Comparison of ENCODE assay signal across 2 cellular contexts in genomic region chr13:99304541-99304940, GRCh38.
TF ChIP-seq lines count a peak whose summit lies in the region.

No MANE protein-coding gene starts in this region.

TF ChIP-seq in GM23338, 12 proteins besides CTCF, POLR2A, EP300 and RAD21:
- TF ChIP-seq, protein P1, sequence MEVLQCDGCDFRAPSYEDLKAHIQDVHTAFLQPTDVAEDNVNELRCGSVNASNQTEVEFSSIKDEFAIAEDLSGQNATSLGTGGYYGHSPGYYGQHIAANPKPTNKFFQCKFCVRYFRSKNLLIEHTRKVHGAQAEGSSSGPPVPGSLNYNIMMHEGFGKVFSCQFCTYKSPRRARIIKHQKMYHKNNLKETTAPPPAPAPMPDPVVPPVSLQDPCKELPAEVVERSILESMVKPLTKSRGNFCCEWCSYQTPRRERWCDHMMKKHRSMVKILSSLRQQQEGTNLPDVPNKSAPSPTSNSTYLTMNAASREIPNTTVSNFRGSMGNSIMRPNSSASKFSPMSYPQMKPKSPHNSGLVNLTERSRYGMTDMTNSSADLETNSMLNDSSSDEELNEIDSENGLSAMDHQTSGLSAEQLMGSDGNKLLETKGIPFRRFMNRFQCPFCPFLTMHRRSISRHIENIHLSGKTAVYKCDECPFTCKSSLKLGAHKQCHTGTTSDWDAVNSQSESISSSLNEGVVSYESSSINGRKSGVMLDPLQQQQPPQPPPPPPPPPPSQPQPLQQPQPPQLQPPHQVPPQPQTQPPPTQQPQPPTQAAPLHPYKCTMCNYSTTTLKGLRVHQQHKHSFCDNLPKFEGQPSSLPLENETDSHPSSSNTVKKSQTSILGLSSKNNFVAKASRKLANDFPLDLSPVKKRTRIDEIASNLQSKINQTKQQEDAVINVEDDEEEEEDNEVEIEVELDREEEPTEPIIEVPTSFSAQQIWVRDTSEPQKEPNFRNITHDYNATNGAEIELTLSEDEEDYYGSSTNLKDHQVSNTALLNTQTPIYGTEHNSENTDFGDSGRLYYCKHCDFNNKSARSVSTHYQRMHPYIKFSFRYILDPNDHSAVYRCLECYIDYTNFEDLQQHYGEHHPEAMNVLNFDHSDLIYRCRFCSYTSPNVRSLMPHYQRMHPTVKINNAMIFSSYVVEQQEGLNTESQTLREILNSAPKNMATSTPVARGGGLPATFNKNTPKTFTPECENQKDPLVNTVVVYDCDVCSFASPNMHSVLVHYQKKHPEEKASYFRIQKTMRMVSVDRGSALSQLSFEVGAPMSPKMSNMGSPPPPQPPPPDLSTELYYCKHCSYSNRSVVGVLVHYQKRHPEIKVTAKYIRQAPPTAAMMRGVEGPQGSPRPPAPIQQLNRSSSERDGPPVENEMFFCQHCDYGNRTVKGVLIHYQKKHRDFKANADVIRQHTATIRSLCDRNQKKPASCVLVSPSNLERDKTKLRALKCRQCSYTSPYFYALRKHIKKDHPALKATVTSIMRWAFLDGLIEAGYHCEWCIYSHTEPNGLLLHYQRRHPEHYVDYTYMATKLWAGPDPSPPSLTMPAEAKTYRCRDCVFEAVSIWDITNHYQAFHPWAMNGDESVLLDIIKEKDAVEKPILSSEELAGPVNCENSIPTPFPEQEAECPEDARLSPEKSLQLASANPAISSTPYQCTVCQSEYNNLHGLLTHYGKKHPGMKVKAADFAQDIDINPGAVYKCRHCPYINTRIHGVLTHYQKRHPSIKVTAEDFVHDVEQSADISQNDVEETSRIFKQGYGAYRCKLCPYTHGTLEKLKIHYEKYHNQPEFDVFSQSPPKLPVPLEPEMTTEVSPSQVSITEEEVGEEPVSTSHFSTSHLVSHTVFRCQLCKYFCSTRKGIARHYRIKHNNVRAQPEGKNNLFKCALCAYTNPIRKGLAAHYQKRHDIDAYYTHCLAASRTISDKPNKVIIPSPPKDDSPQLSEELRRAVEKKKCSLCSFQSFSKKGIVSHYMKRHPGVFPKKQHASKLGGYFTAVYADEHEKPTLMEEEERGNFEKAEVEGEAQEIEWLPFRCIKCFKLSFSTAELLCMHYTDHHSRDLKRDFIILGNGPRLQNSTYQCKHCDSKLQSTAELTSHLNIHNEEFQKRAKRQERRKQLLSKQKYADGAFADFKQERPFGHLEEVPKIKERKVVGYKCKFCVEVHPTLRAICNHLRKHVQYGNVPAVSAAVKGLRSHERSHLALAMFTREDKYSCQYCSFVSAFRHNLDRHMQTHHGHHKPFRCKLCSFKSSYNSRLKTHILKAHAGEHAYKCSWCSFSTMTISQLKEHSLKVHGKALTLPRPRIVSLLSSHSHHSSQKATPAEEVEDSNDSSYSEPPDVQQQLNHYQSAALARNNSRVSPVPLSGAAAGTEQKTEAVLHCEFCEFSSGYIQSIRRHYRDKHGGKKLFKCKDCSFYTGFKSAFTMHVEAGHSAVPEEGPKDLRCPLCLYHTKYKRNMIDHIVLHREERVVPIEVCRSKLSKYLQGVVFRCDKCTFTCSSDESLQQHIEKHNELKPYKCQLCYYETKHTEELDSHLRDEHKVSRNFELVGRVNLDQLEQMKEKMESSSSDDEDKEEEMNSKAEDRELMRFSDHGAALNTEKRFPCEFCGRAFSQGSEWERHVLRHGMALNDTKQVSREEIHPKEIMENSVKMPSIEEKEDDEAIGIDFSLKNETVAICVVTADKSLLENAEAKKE (CRISPR knock-in tag; IDR thresholded peaks at IDR 0.05) = no peak
- no peak for TF ChIP-seq CREB1 (CRISPR knock-in tag; IDR thresholded peaks at IDR 0.05; ENCODE audit: low read depth)
- TF ChIP-seq POLR2AphosphoS5 (IDR thresholded peaks at IDR 0.05; ENCODE audit: low read depth) = no peak
- no peak for TF ChIP-seq ZNF331 (CRISPR knock-in tag; IDR thresholded peaks at IDR 0.05; ENCODE audit: low read depth)
- no peak for TF ChIP-seq EZH2phosphoT487 (IDR thresholded peaks at IDR 0.05; ENCODE audit: unreplicated experiment)
- TF ChIP-seq ZNF114 (CRISPR knock-in tag; IDR thresholded peaks at IDR 0.05) = no peak
- TF ChIP-seq, protein P2, sequence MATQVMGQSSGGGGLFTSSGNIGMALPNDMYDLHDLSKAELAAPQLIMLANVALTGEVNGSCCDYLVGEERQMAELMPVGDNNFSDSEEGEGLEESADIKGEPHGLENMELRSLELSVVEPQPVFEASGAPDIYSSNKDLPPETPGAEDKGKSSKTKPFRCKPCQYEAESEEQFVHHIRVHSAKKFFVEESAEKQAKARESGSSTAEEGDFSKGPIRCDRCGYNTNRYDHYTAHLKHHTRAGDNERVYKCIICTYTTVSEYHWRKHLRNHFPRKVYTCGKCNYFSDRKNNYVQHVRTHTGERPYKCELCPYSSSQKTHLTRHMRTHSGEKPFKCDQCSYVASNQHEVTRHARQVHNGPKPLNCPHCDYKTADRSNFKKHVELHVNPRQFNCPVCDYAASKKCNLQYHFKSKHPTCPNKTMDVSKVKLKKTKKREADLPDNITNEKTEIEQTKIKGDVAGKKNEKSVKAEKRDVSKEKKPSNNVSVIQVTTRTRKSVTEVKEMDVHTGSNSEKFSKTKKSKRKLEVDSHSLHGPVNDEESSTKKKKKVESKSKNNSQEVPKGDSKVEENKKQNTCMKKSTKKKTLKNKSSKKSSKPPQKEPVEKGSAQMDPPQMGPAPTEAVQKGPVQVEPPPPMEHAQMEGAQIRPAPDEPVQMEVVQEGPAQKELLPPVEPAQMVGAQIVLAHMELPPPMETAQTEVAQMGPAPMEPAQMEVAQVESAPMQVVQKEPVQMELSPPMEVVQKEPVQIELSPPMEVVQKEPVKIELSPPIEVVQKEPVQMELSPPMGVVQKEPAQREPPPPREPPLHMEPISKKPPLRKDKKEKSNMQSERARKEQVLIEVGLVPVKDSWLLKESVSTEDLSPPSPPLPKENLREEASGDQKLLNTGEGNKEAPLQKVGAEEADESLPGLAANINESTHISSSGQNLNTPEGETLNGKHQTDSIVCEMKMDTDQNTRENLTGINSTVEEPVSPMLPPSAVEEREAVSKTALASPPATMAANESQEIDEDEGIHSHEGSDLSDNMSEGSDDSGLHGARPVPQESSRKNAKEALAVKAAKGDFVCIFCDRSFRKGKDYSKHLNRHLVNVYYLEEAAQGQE (IDR thresholded peaks at IDR 0.05; ENCODE audit: unreplicated experiment) = no peak
- TF ChIP-seq EZH2 (IDR thresholded peaks at IDR 0.05; ENCODE audit: low read depth, unreplicated experiment) = no peak
- no peak for TF ChIP-seq NANOG (IDR thresholded peaks at IDR 0.05; ENCODE audit: borderline replicate concordance)
- no peak for TF ChIP-seq JUNB (IDR thresholded peaks at IDR 0.05; ENCODE audit: unreplicated experiment)
- TF ChIP-seq ETS1 (IDR thresholded peaks at IDR 0.05) = no peak

TF ChIP-seq in GM12878, 131 proteins besides CTCF, POLR2A, EP300 and RAD21:
- TF ChIP-seq BMI1 (IDR thresholded peaks at IDR 0.05; ENCODE audit: borderline replicate concordance) = 0 out of 2 replicates have a peak, but pooled peaks have one; percentile 17
- peak; percentile 16; the same call in 1 of the 2 replicates for TF ChIP-seq BACH1 (IDR thresholded peaks at IDR 0.05; ENCODE audit: borderline replicate concordance)
- no peak for TF ChIP-seq ZNF24 (IDR thresholded peaks at IDR 0.05)
- TF ChIP-seq TBL1XR1 (IDR thresholded peaks at IDR 0.05; ENCODE audit: low read depth, low read length) = no peak
- peak; percentile 32; the same call in 1 of the 2 replicates for TF ChIP-seq NFIC (IDR thresholded peaks at IDR 0.05; ENCODE audit: low read depth, low read length)
- TF ChIP-seq PML (IDR thresholded peaks at IDR 0.05; ENCODE audit: low read length) = 0 out of 2 replicates have a peak, but pooled peaks have one; percentile 19
- TF ChIP-seq SMC3 (IDR thresholded peaks at IDR 0.05; ENCODE audit: borderline replicate concordance, low read length) = no peak
- no peak for TF ChIP-seq MYC (IDR thresholded peaks at IDR 0.05; ENCODE audit: insufficient read depth, insufficient read length, insufficient replicate concordance, low read length, severe bottlenecking)
- no peak for TF ChIP-seq RB1 (IDR thresholded peaks at IDR 0.05; ENCODE audit: borderline replicate concordance)
- peak; percentile 18 for TF ChIP-seq SKIL (IDR thresholded peaks at IDR 0.05; ENCODE audit: low read depth, poor library complexity, severe bottlenecking)
- TF ChIP-seq IKZF2 (IDR thresholded peaks at IDR 0.05) = no peak
- TF ChIP-seq, protein P3, sequence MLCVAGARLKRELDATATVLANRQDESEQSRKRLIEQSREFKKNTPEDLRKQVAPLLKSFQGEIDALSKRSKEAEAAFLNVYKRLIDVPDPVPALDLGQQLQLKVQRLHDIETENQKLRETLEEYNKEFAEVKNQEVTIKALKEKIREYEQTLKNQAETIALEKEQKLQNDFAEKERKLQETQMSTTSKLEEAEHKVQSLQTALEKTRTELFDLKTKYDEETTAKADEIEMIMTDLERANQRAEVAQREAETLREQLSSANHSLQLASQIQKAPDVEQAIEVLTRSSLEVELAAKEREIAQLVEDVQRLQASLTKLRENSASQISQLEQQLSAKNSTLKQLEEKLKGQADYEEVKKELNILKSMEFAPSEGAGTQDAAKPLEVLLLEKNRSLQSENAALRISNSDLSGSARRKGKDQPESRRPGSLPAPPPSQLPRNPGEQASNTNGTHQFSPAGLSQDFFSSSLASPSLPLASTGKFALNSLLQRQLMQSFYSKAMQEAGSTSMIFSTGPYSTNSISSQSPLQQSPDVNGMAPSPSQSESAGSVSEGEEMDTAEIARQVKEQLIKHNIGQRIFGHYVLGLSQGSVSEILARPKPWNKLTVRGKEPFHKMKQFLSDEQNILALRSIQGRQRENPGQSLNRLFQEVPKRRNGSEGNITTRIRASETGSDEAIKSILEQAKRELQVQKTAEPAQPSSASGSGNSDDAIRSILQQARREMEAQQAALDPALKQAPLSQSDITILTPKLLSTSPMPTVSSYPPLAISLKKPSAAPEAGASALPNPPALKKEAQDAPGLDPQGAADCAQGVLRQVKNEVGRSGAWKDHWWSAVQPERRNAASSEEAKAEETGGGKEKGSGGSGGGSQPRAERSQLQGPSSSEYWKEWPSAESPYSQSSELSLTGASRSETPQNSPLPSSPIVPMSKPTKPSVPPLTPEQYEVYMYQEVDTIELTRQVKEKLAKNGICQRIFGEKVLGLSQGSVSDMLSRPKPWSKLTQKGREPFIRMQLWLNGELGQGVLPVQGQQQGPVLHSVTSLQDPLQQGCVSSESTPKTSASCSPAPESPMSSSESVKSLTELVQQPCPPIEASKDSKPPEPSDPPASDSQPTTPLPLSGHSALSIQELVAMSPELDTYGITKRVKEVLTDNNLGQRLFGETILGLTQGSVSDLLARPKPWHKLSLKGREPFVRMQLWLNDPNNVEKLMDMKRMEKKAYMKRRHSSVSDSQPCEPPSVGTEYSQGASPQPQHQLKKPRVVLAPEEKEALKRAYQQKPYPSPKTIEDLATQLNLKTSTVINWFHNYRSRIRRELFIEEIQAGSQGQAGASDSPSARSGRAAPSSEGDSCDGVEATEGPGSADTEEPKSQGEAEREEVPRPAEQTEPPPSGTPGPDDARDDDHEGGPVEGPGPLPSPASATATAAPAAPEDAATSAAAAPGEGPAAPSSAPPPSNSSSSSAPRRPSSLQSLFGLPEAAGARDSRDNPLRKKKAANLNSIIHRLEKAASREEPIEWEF (IDR thresholded peaks at IDR 0.05; ENCODE audit: insufficient replicate concordance, low read depth, low read length) = peak; percentile 45
- TF ChIP-seq TARDBP (IDR thresholded peaks at IDR 0.05; ENCODE audit: borderline replicate concordance) = no peak
- TF ChIP-seq TCF12 (IDR thresholded peaks at IDR 0.05; ENCODE audit: low read depth, low read length) = no peak
- no peak for TF ChIP-seq MEF2A (IDR thresholded peaks at IDR 0.05; ENCODE audit: insufficient read depth, low read depth, low read length)
